In the genomic region with DNA sequence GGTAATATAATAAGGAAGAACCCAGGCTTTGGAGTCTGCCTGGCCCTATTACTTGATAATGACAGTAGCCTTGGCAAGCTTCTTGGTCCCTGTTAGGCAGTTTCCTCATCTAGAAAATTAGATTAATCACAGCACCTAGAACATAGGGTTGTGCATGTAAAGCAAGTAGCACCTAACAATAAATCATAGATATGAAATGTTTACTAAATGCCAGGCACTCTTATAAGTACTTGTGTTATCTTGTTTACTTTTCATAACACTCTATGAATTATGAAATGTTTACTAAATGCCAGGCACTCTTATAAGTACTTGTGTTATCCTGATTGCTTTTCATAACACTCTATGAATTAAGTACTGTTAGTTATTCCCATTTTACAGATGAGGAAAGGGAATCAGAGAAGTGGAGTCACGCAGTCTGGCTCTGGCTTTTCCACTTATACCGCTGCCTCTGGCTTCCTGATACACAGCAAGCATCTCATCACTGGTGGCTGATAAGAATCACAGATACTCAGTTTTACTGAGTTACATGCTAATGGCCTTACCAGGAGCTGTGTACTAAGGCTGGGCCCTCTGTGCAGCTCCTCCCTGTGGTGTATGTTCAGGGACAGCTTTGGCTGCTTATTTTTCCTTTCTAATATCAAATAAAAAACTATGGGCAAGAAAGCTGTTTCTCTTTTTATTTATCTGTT, we compare ENCODE assay signal across 15 cellular contexts.
"Had no signal": no experiment of that assay in that cellular context is flagged by ENCODE, and none has a peak within 500 bp of the region (broad histone marks: within the 10 kb centered on the region; RNA-seq: fewer than 3 reads in every experiment).

No MANE protein-coding gene starts in this region.

- ATAC-seq: natural killer cell; psoas muscle; right cardiac atrium; stimulated activated effector memory CD8-positive, alpha-beta T cell treated with anti-CD3 and anti-CD28 coated beads, Interleukin-12 subunit alpha, Interleukin-12 subunit beta, amount 100 ng/mL, for 72 hours had no signal

- H3K27ac ChIP-seq: dorsolateral prefrontal cortex, ovary, psoas muscle, sigmoid colon, stomach, tibial artery had no signal

- H3K4me3 ChIP-seq: dorsolateral prefrontal cortex, ovary, psoas muscle, sigmoid colon, stomach, tibial artery had no signal

- H3K36me3 ChIP-seq: ovary, sigmoid colon, stomach had no signal

- H3K4me1 ChIP-seq: psoas muscle had no signal

- DNase-seq: dorsolateral prefrontal cortex; effector CD4-positive, alpha-beta T cell; natural killer cell; occipital lobe; ovary; posterior cingulate gyrus; psoas muscle; right cardiac atrium; sigmoid colon; stimulated activated CD4-positive, alpha-beta T cell treated with anti-CD3 and anti-CD28 coated beads, Interleukin-2, amount 100 ng/mL, for 24 hours; stimulated activated CD4-positive, alpha-beta T cell treated with anti-CD3 and anti-CD28 coated beads, Interleukin-4, amount 100 ng/mL, for 24 hours; stimulated activated naive CD4-positive, alpha-beta T cell treated with Interleukin-2 at 50 U/mL for 16 hours; stomach; tibial artery had no signal

- H3K9me3 ChIP-seq: ovary, psoas muscle, sigmoid colon, stomach, tibial artery had no signal

- H3K27me3 ChIP-seq: dorsolateral prefrontal cortex, ovary, sigmoid colon, stomach, tibial artery had no signal
